In the genomic region with DNA sequence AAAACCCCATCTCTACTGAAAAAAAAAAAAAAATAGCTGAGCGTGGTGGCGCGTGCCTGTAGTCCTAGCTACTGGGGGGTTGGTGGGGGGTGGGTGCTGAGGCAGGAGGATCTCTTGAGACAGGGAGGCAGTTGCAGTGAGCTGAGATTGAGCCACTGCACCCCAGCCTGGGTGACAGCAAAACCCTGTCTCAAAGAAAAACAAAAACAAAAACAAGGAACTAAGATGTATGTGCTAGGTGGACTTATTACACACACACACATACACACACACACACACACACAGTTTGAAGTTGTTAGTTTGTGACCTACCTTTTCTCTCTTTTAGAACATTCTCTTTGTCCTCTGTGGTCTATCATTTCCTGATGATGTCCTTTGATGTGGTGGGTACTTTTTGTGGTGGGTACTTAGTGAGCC, we compare ENCODE assay signal across 13 cellular contexts. TPM values are rescaled to one million over a fixed set of nuclear protein-coding genes. Genes with fewer than 3 reads are reported as not detected.
A peak's percentile ranks its signal among the peaks of the same experiment; 100 is the strongest.
DNase-seq lines count a peak whose midpoint lies in the region; ATAC-seq and TF ChIP-seq lines count a peak whose summit lies in the region.
"Had no signal": no experiment of that assay in that cellular context is flagged by ENCODE, and none has a peak within 500 bp of the region (broad histone marks: within the 10 kb centered on the region; RNA-seq: fewer than 3 reads in every experiment).

No MANE protein-coding gene starts in this region.

- peak overlapping the region; percentile 7 for H3K4me3 ChIP-seq in OCI-LY7 (ENCODE audit: low read depth, low read length, poor library complexity, severe bottlenecking)
- no peak overlapping the region for H3K4me3 ChIP-seq in lower leg skin (ENCODE audit: low read depth, poor library complexity, severe bottlenecking)
- no peak overlapping the region for H3K4me3 ChIP-seq in vagina
- H3K4me3 ChIP-seq: GM23248, transverse colon had no signal

- peaks cover 1% of the 10 kb centered on the region for H3K36me3 Mint-ChIP-seq in activated naive CD4-positive, alpha-beta T cell treated with anti-CD3 and anti-CD28 coated beads, Interleukin-2, amount 10 ng/mL, durations not matched to agents 7 days and 5 days
- H3K36me3 Mint-ChIP-seq in MCF 10A (ENCODE audit: insufficient read depth, unreplicated experiment), result no peaks in the 10 kb centered on the region

- CTCF ChIA-PET in OCI-LY7 (lab: Charles Lee; ENCODE audit: unreplicated experiment) (no interaction called here), MCF 10A (lab: Yijun Ruan, JAX) (interaction anchor here (0.7 to 1.4 kb wide), 2 partner anchors 12 to 15 kb away, joined by 5 read pairs; no protein-coding TSS in a partner anchor)
- CTCF ChIA-PET in activated naive CD4-positive, alpha-beta T cell treated with anti-CD3 and anti-CD28 coated beads, Interleukin-2, amount 10 ng/mL, durations not matched to agents 7 days and 5 days (lab: Charles Lee), result interaction anchor here (0.7 to 0.9 kb wide), 3 partner anchors 9 to 519 kb away, joined by 3 read pairs; no protein-coding TSS in a partner anchor

- ATAC-seq in stimulated activated naive CD8-positive, alpha-beta T cell treated with anti-CD3 and anti-CD28 coated beads, Interleukin-15, Interleukin-2, amounts not matched to agents 100 U/mL and 50 U/mL, for 24 hours, result peak; percentile 46

- H2AFZ ChIP-seq in OCI-LY7 (ENCODE audit: low read length), result 0 out of 2 replicates have a peak overlapping the region, but pooled peaks have one; percentile 4
- H2AFZ ChIP-seq: GM23248 had no signal

- H3K4me3 Mint-ChIP-seq in activated naive CD4-positive, alpha-beta T cell treated with anti-CD3 and anti-CD28 coated beads, Interleukin-2, amount 10 ng/mL, durations not matched to agents 7 days and 5 days, result peak overlapping the region; percentile 42
- H3K4me3 Mint-ChIP-seq in MCF 10A (ENCODE audit: unreplicated experiment), result no peak overlapping the region

- BruUV-seq in OCI-LY7 (replicated peaks; lab: Mats Ljungman, UMichigan) (no TSS peak), MCF 10A (replicated peaks; lab: Mats Ljungman, UMichigan) (no TSS peak)

- H3K27ac Mint-ChIP-seq in activated naive CD4-positive, alpha-beta T cell treated with anti-CD3 and anti-CD28 coated beads, Interleukin-2, amount 10 ng/mL, durations not matched to agents 7 days and 5 days, result peak overlapping the region; percentile 56
- no peak overlapping the region for H3K27ac Mint-ChIP-seq in MCF 10A (ENCODE audit: low read depth, unreplicated experiment)

- H3K79me2 ChIP-seq in OCI-LY7 (ENCODE audit: insufficient read depth, low read depth, low read length), result no peaks in the 10 kb centered on the region

- DNase-seq in activated gamma-delta T cell treated with Interleukin-2 at 50 U/mL for 16 hours (peak; percentile 40), activated gamma-delta T cell (lab: John Stamatoyannopoulos, UW) (no peak), OCI-LY7 (ENCODE audit: low spot score) (peak; percentile 66), lower leg skin (ENCODE audit: low spot score in 2 of 2) (no peak), MCF 10A (ENCODE audit: unreplicated experiment) (no peak), vagina (ENCODE audit: extremely low spot score in 2 of 2) (no peak)
- DNase-seq in activated naive CD4-positive, alpha-beta T cell treated with anti-CD3 and anti-CD28 coated beads, Interleukin-2, amount 10 ng/mL, durations not matched to agents 7 days and 5 days, result peak; percentile 50
- DNase-seq in stimulated activated naive CD8-positive, alpha-beta T cell treated with anti-CD3 and anti-CD28 coated beads, Interleukin-15, Interleukin-2, amounts not matched to agents 100 U/mL and 50 U/mL, for 24 hours, result no peak
- DNase-seq: GM23248, NCI-H2081, NCI-H748 treated with DMSO at 0.1 percent for 48 hours, transverse colon had no signal

- no peaks in the 10 kb centered on the region; the same call in 1 of the 2 replicates for H3K9me2 ChIP-seq in OCI-LY7 (ENCODE audit: insufficient read depth, low read length)

- no peak for TF ChIP-seq POLR2A in lower leg skin (IDR thresholded peaks at IDR 0.05)
- no peak for TF ChIP-seq POLR2A in vagina (IDR thresholded peaks at IDR 0.05)

- H3K9me3 ChIP-seq in OCI-LY7 (ENCODE audit: low read length) (no peaks in the 10 kb centered on the region), vagina (no peaks in the 10 kb centered on the region)
- H3K9me3 ChIP-seq: transverse colon had no signal

- no peak for TF ChIP-seq CTCF in OCI-LY7 (conservative IDR thresholded peaks at IDR 0.05; ENCODE audit: low read length)
- TF ChIP-seq CTCF in lower leg skin (IDR thresholded peaks at IDR 0.05), result no peak
- TF ChIP-seq CTCF in MCF 10A (IDR thresholded peaks at IDR 0.05; ENCODE audit: unreplicated experiment), result no peak
- TF ChIP-seq CTCF in vagina (IDR thresholded peaks at IDR 0.05), result no peak

- peaks cover 18% of the 10 kb centered on the region for H3K4me1 Mint-ChIP-seq in activated naive CD4-positive, alpha-beta T cell treated with anti-CD3 and anti-CD28 coated beads, Interleukin-2, amount 10 ng/mL, durations not matched to agents 7 days and 5 days
- H3K4me1 Mint-ChIP-seq in MCF 10A (ENCODE audit: insufficient read depth, unreplicated experiment), result no peaks in the 10 kb centered on the region

- H3K27me3 ChIP-seq in vagina, result no peaks in the 10 kb centered on the region
- H3K27me3 ChIP-seq: transverse colon had no signal

- H4K20me1 ChIP-seq in OCI-LY7 (ENCODE audit: insufficient read depth, low read length), result no peaks in the 10 kb centered on the region

- WGBS in lower leg skin, 2 donors, result 92 to 99% methylated on average over 3 of the region's 3 CpGs

- H3K4me1 ChIP-seq in OCI-LY7 (ENCODE audit: insufficient read depth, low read length, poor library complexity, severe bottlenecking), result peaks cover 15% of the 10 kb centered on the region
- H3K4me1 ChIP-seq in vagina, result no peaks in the 10 kb centered on the region
- H3K4me1 ChIP-seq: transverse colon had no signal

- POLR2A ChIA-PET in OCI-LY7 (lab: Charles Lee), result interaction anchor here (0.7 to 1.1 kb wide), 5 partner anchors 10 to 978 kb away, joined by 3 to 8 read pairs (median 5); a partner anchor contains a TSS
- POLR2A ChIA-PET in MCF 10A (lab: Yijun Ruan, JAX), result interaction anchor here (0.6 to 1.4 kb wide), 3 partner anchors 10 to 1223 kb away, joined by 4 read pairs; no protein-coding TSS in a partner anchor

- intact Hi-C loops in OCI-LY7 (cut with micrococcal nuclease; ENCODE audit: unreplicated experiment) (no loop called here), lower leg skin (cut with DNase I; ENCODE audit: low total_unique reads) (no loop called here), MCF 10A (cut with micrococcal nuclease) (no loop called here), vagina (cut with DNase I) (no loop called here)

- no peaks in the 10 kb centered on the region for H3K9me3 Mint-ChIP-seq in activated naive CD4-positive, alpha-beta T cell treated with anti-CD3 and anti-CD28 coated beads, Interleukin-2, amount 10 ng/mL, durations not matched to agents 7 days and 5 days
- no peaks in the 10 kb centered on the region for H3K9me3 Mint-ChIP-seq in MCF 10A (ENCODE audit: unreplicated experiment)

- H3K36me3 ChIP-seq in OCI-LY7 (ENCODE audit: insufficient read depth, low read length) (no peaks in the 10 kb centered on the region), vagina (no peaks in the 10 kb centered on the region)
- H3K36me3 ChIP-seq: transverse colon had no signal

- peak overlapping the region; percentile 65 for H3K4me2 ChIP-seq in OCI-LY7 (ENCODE audit: low read length)

- no peaks in the 10 kb centered on the region for H3K27me3 Mint-ChIP-seq in activated naive CD4-positive, alpha-beta T cell treated with anti-CD3 and anti-CD28 coated beads, Interleukin-2, amount 10 ng/mL, durations not matched to agents 7 days and 5 days
- no peaks in the 10 kb centered on the region for H3K27me3 Mint-ChIP-seq in MCF 10A (ENCODE audit: insufficient read depth, unreplicated experiment)

- H3K27ac ChIP-seq in OCI-LY7 (ENCODE audit: low read depth, low read length, poor library complexity, severe bottlenecking) (no peak overlapping the region), vagina (no peak overlapping the region)
- H3K27ac ChIP-seq: GM23248, RWPE1, transverse colon had no signal

RNA-seq across cellular contexts. Expression of a gene that starts 53.5 kb away (rescaled TPM):
- 8.0 and 9.6 TPM in 2 replicates for total RNA-seq in OCI-LY7 (2014; rRNA removed; shearing (Covaris generic))
- total RNA-seq in OCI-LY7 (2022), result 9.4 and 12.5 TPM in 2 replicates
- 1 to 10 TPM; 5.2 to 8.4 (median 6.0) TPM for total RNA-seq in lower leg skin
- total RNA-seq in MCF 10A (2022), result 5.9 and 6.6 TPM in 2 replicates
- 9.3 TPM for total RNA-seq in vagina

Comparison
In these comparisons a context has a peak if more than half of its experiments do, and no peak if none do; other contexts are left out.
1. DNase-seq: peak in activated gamma-delta T cell treated with Interleukin-2 at 50 U/mL for 16 hours (single experiment), OCI-LY7 (single experiment) and activated naive CD4-positive, alpha-beta T cell treated with anti-CD3 and anti-CD28 coated beads, Interleukin-2, amount 10 ng/mL, durations not matched to agents 7 days and 5 days (single experiment); none in activated gamma-delta T cell (single experiment), stimulated activated naive CD8-positive, alpha-beta T cell treated with anti-CD3 and anti-CD28 coated beads, Interleukin-15, Interleukin-2, amounts not matched to agents 100 U/mL and 50 U/mL, for 24 hours (single experiment), lower leg skin (0 of 2), MCF 10A (single experiment) and vagina (0 of 2).